1 cellular context compared by ENCODE assay signal in the genomic region with DNA sequence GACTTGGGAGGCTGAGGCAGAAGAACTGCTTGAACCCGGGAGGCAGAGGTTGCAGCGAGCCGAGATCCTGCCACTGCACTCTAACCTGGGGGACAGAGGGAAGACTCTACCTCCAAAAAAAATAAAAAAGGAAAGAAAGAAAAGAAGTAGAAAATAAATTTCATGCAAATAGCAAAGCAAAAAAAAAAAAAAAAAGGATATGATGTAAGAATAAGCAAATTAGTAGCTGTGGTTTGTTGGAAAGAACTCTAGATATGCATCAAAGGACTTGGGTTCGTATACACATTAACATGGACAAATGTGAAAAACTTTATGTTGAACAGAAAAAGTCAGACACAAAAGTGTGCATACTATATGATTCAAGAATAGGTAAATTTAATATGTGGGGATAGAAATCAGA.
TF ChIP-seq lines count a peak whose summit lies in the region.

No MANE protein-coding gene starts in this region.

TF ChIP-seq in SK-N-SH, 30 proteins besides CTCF, POLR2A, EP300 and RAD21 (continued from another document):
- TF ChIP-seq FOXM1 (IDR thresholded peaks at IDR 0.05; ENCODE audit: low read depth): no peak
- no peak for TF ChIP-seq ZBTB33 (IDR thresholded peaks at IDR 0.05; ENCODE audit: borderline replicate concordance, low read depth)
- no peak for TF ChIP-seq PBX3 (IDR thresholded peaks at IDR 0.05)
- TF ChIP-seq TAF1 (IDR thresholded peaks at IDR 0.05; ENCODE audit: borderline replicate concordance, low read depth, low read length): no peak
- TF ChIP-seq, protein P1, sequence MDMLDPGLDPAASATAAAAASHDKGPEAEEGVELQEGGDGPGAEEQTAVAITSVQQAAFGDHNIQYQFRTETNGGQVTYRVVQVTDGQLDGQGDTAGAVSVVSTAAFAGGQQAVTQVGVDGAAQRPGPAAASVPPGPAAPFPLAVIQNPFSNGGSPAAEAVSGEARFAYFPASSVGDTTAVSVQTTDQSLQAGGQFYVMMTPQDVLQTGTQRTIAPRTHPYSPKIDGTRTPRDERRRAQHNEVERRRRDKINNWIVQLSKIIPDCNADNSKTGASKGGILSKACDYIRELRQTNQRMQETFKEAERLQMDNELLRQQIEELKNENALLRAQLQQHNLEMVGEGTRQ (IDR thresholded peaks at IDR 0.05; ENCODE audit: borderline replicate concordance, low read depth, low read length): no peak
- TF ChIP-seq TCF12 (IDR thresholded peaks at IDR 0.05): no peak
